Comparison of ENCODE assay signal across 8 cellular contexts in the genomic region with DNA sequence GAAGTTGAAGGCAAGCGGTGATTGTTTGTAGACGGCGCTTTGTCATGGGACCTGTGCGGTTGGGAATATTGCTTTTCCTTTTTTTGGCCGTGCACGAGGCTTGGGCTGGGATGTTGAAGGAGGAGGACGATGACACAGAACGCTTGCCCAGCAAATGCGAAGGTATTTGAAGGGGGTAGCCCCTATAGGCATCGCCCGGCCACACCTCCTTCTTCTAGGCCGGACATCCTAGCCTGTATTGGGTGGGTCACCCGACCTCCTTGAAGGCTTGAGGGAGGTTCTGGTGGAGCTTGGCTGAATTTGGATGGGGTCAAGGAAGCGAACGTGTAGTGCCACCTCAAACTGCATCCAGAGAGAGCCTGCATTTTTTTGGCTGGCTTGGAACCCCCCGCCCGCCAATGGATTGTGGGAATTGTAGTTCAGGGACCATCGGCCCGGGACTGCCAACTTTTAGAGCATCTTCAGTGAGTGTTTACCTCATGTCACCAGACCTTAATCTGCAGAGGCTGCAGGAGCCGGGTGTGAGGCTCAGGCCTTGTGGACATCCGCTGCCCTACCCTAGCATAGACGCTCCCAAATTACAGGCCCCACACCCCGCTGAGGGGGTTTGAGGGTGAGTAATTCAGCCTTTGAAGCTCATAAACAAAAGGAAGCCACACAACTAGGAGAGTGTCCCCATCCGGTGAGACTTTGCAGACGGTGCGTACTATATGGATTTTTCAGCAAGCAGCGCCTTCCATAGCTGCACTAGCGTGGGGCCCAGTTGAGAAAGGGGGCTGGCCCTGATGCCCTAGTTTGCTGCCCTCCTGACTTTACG. TPM values are rescaled to one million over a fixed set of nuclear protein-coding genes. Genes with fewer than 3 reads are reported as not detected.
DNase-seq lines count a peak whose midpoint lies in the region; ATAC-seq and TF ChIP-seq lines count a peak whose summit lies in the region.

No MANE protein-coding gene starts in this region.

- ATAC-seq in GM19023 (IDR thresholded peaks at IDR 0.05; ENCODE audit: unreplicated experiment) (peak; percentile 63), HG03196 (IDR thresholded peaks at IDR 0.05; ENCODE audit: unreplicated experiment) (peak; percentile 58), omental fat pad (ENCODE audit: low FRiP score) (peak; percentile 64)

- TF ChIP-seq CTCF in glutamatergic neuron (IDR thresholded peaks at IDR 0.05; ENCODE audit: partially characterized antibody, unreplicated experiment) (no peak), omental fat pad (IDR thresholded peaks at IDR 0.05) (no peak), tibial artery (IDR thresholded peaks at IDR 0.05) (no peak)

- H3K9me3 Mint-ChIP-seq in glutamatergic neuron (ENCODE audit: unreplicated experiment): peaks cover 13% of the 10 kb centered on the region

- H3K27ac ChIP-seq in tibial artery: peak overlapping the region; percentile 83 to 84

- peaks cover 0 to 33% (median 4%) of the 10 kb centered on the region in 3 donors for H3K36me3 ChIP-seq in tibial artery

- H3K27me3 Mint-ChIP-seq in glutamatergic neuron (ENCODE audit: unreplicated experiment): peaks cover 3% of the 10 kb centered on the region

- no peaks in the 10 kb centered on the region for H3K9me3 ChIP-seq in tibial artery

- H3K27me3 ChIP-seq in tibial artery: no peaks in the 10 kb centered on the region

- peaks cover 6% of the 10 kb centered on the region for H3K4me1 Mint-ChIP-seq in glutamatergic neuron (ENCODE audit: low read depth, unreplicated experiment)

- peak overlapping the region; percentile 99 for H3K4me3 Mint-ChIP-seq in glutamatergic neuron (ENCODE audit: unreplicated experiment)

- H3K36me3 Mint-ChIP-seq in glutamatergic neuron (ENCODE audit: unreplicated experiment): no peaks in the 10 kb centered on the region

- DNase-seq in C1 segment of cervical spinal cord (lab: John Stamatoyannopoulos, UW): peak; percentile 33 to 88 (median 82)
- peak; percentile 73 for DNase-seq in activated naive CD4-positive, alpha-beta T cell treated with anti-CD3 and anti-CD28 coated beads, Interleukin-2, amount 50 U/mL, for 16 hours
- peak; percentile 59 for DNase-seq in glutamatergic neuron
- no peak for DNase-seq in omental fat pad (ENCODE audit: low spot score)
- DNase-seq in tibial artery: peak; percentile 78 to 83

- peak overlapping the region; percentile 67 to 72 for H3K4me3 ChIP-seq in tibial artery

- peak overlapping the region; percentile 97 for H3K27ac Mint-ChIP-seq in glutamatergic neuron (ENCODE audit: unreplicated experiment)

- intact Hi-C loops in tibial artery (cut with DNase I; ENCODE audit: low total_unique reads): no loop called here

- peaks cover 0 to 27% (median 16%) of the 10 kb centered on the region in 4 donors for H3K4me1 ChIP-seq in tibial artery

TF ChIP-seq in PFSK-1, 5 proteins besides CTCF, POLR2A, EP300 and RAD21:
- TF ChIP-seq TAF1 (IDR thresholded peaks at IDR 0.05; ENCODE audit: borderline replicate concordance, insufficient read depth, low read length) (no peak), SIN3A (IDR thresholded peaks at IDR 0.05; ENCODE audit: borderline replicate concordance, insufficient read depth, low read length) (peak; percentile 7; the same call in 1 of the 2 replicates), FOXP2 (optimal IDR thresholded peaks at IDR 0.05; ENCODE audit: borderline replicate concordance, extremely low read depth, extremely low read length, insufficient read depth) (no peak), REST (IDR thresholded peaks at IDR 0.05; ENCODE audit: insufficient read depth in 1 of 2, low read depth in 2 of 2, low read length in 2 of 2) (no peak), POLR2AphosphoS5 (IDR thresholded peaks at IDR 0.05; ENCODE audit: low read depth, low read length) (no peak; the same call in 1 of the 2 replicates)

RNA-seq across cellular contexts. Expression of gene CNPY4, which starts 0.5 kb away (rescaled TPM):
- 5.4 TPM for polyA plus RNA-seq in PFSK-1 (2012; ENCODE audit: insufficient read length, low read depth)
- 19.3 TPM for total RNA-seq in glutamatergic neuron (ENCODE audit: unreplicated experiment)
- total RNA-seq in omental fat pad: 10 to 100 TPM in 2 of 4 donors, 1 to 10 TPM in 2; 5.8 to 18.6 (median 9.6) TPM

RNA-seq across cellular contexts. Expression of gene TAF6, which starts 0.8 kb away (rescaled TPM):
- polyA plus RNA-seq in PFSK-1 (2012; ENCODE audit: insufficient read length, low read depth): 85.2 TPM
- total RNA-seq in glutamatergic neuron (ENCODE audit: unreplicated experiment): 63.1 TPM
- total RNA-seq in omental fat pad: 10 to 100 TPM; 21.0 to 37.5 (median 30.3) TPM

RNA-seq across cellular contexts. Expression of gene MBLAC1, which starts 6.9 kb away (rescaled TPM):
- 2.6 TPM for polyA plus RNA-seq in PFSK-1 (2012; ENCODE audit: insufficient read length, low read depth)
- total RNA-seq in glutamatergic neuron (ENCODE audit: unreplicated experiment) (3.3 TPM), omental fat pad (1 to 10 TPM; 1.3 to 2.9 (median 1.7) TPM)

RNA-seq across cellular contexts. Expression of gene AP4M1, which starts 18.5 kb away (rescaled TPM):
- 20.4 TPM for polyA plus RNA-seq in PFSK-1 (2012; ENCODE audit: insufficient read length, low read depth)
- total RNA-seq in glutamatergic neuron (ENCODE audit: unreplicated experiment): 25.9 TPM
- 10 to 100 TPM in 2 of 4 donors, 1 to 10 TPM in 2; 7.2 to 20.6 (median 9.8) TPM for total RNA-seq in omental fat pad

RNA-seq across cellular contexts. Expression of gene MCM7, which starts 18.7 kb away (rescaled TPM):
- polyA plus RNA-seq in PFSK-1 (2012; ENCODE audit: insufficient read length, low read depth): 144 TPM
- total RNA-seq in glutamatergic neuron (ENCODE audit: unreplicated experiment) (196 TPM), omental fat pad (10 to 100 TPM; 17.6 to 42.7 (median 28.7) TPM)
